Comparison of ENCODE assay signal across 12 cellular contexts in genomic region chr2:160910681-160911080, GRCh38.
A peak's percentile ranks its signal among the peaks of the same experiment; 100 is the strongest.
DNase-seq lines count a peak whose midpoint lies in the region; ATAC-seq lines count a peak whose summit lies in the region.
"Had no signal": no experiment of that assay in that cellular context is flagged by ENCODE, and none has a peak within 500 bp of the region (broad histone marks: within the 10 kb centered on the region; RNA-seq: fewer than 3 reads in every experiment).

No MANE protein-coding gene starts in this region.

- no peaks in the 10 kb centered on the region for H3K4me1 Mint-ChIP-seq in CD8-positive, alpha-beta memory T cell
- no peaks in the 10 kb centered on the region for H3K4me1 Mint-ChIP-seq in stimulated activated memory B cell treated with anti-CD40 and anti-IgM and Interleukin-4, amounts not matched to agents 10 μg/mL and 1 μg/mL and 100 μg/mL, for 72 hours

- H3K4me3 Mint-ChIP-seq in CD8-positive, alpha-beta memory T cell = no peak overlapping the region
- H3K4me3 Mint-ChIP-seq in stimulated activated memory B cell treated with anti-CD40 and anti-IgM and Interleukin-4, amounts not matched to agents 10 μg/mL and 1 μg/mL and 100 μg/mL, for 72 hours = no peak overlapping the region
- H3K4me3 Mint-ChIP-seq: activated naive CD4-positive, alpha-beta T cell treated with anti-CD3 and anti-CD28 coated beads for 36 hours had no signal

- H3K9me3 ChIP-seq in right cardiac atrium (ENCODE audit: control insufficient read depth, low read length) = no peaks in the 10 kb centered on the region
- no peaks in the 10 kb centered on the region for H3K9me3 ChIP-seq in skeletal muscle satellite cell (replicated peaks; ENCODE audit: low read length)
- no peaks in the 10 kb centered on the region for H3K9me3 ChIP-seq in CD8-positive, alpha-beta memory T cell (ENCODE audit: low read length)
- H3K9me3 ChIP-seq: psoas muscle had no signal

- H3K27ac Mint-ChIP-seq in CD8-positive, alpha-beta memory T cell = no peak overlapping the region
- no peak overlapping the region for H3K27ac Mint-ChIP-seq in stimulated activated memory B cell treated with anti-CD40 and anti-IgM and Interleukin-4, amounts not matched to agents 10 μg/mL and 1 μg/mL and 100 μg/mL, for 72 hours
- H3K27ac Mint-ChIP-seq: activated naive CD4-positive, alpha-beta T cell treated with anti-CD3 and anti-CD28 coated beads for 36 hours had no signal

- WGBS in right cardiac atrium = 20% methylated on average over 2 of the region's 2 CpGs

- DNase-seq in GM04504 (ENCODE audit: low read depth) = peak; percentile 87
- peak; percentile 11 for DNase-seq in brain pericyte (ENCODE audit: low read depth, low spot score)
- no peak for DNase-seq in right cardiac atrium
- DNase-seq in CD8-positive, alpha-beta memory T cell = no peak
- DNase-seq in ecto neural progenitor cell (ENCODE audit: low spot score) = no peak
- DNase-seq: activated CD4-positive, alpha-beta T cell treated with anti-CD3 and anti-CD28 coated beads, Interleukin-2, amount 50 U/mL, for 1 hour; activated naive CD4-positive, alpha-beta T cell treated with anti-CD3 and anti-CD28 coated beads for 36 hours; NCI-H1105; psoas muscle had no signal

- H3K27me3 ChIP-seq in right cardiac atrium (ENCODE audit: control insufficient read depth, insufficient read depth) = no peaks in the 10 kb centered on the region
- H3K27me3 ChIP-seq in skeletal muscle satellite cell (ENCODE audit: control insufficient read depth, insufficient read depth, low read length) = no peaks in the 10 kb centered on the region
- H3K27me3 ChIP-seq in CD8-positive, alpha-beta memory T cell (ENCODE audit: insufficient read depth, low read length, poor library complexity, severe bottlenecking) = no peaks in the 10 kb centered on the region

- no peaks in the 10 kb centered on the region for H3K36me3 ChIP-seq in skeletal muscle satellite cell (ENCODE audit: insufficient read depth, low read length)
- no peaks in the 10 kb centered on the region for H3K36me3 ChIP-seq in CD8-positive, alpha-beta memory T cell (ENCODE audit: insufficient read depth, low read length)

- CTCF ChIA-PET in CD8-positive, alpha-beta memory T cell (lab: Charles Lee) = no interaction called here

- peak overlapping the region; percentile 19 for H3K4me2 ChIP-seq in skeletal muscle satellite cell (ENCODE audit: low read length)

- H3K36me3 Mint-ChIP-seq in CD8-positive, alpha-beta memory T cell = peaks cover 0 to 4% (median 0%) of the 10 kb centered on the region in 3 donors
- H3K36me3 Mint-ChIP-seq in stimulated activated memory B cell treated with anti-CD40 and anti-IgM and Interleukin-4, amounts not matched to agents 10 μg/mL and 1 μg/mL and 100 μg/mL, for 72 hours = no peaks in the 10 kb centered on the region

- H3K27me3 Mint-ChIP-seq in CD8-positive, alpha-beta memory T cell = no peaks in the 10 kb centered on the region
- H3K27me3 Mint-ChIP-seq in stimulated activated memory B cell treated with anti-CD40 and anti-IgM and Interleukin-4, amounts not matched to agents 10 μg/mL and 1 μg/mL and 100 μg/mL, for 72 hours = peaks cover 19% of the 10 kb centered on the region

- POLR2A ChIA-PET in CD8-positive, alpha-beta memory T cell (lab: Charles Lee) = no interaction called here

- intact Hi-C loops in right cardiac atrium (cut with DNase I) = no loop called here

- no peak overlapping the region for H3K4me3 ChIP-seq in right cardiac atrium (ENCODE audit: low read length)
- H3K4me3 ChIP-seq in skeletal muscle satellite cell (ENCODE audit: low read length) = no peak overlapping the region
- H3K4me3 ChIP-seq in CD8-positive, alpha-beta memory T cell (ENCODE audit: low read length) = no peak overlapping the region
- H3K4me3 ChIP-seq: psoas muscle had no signal

- peak; percentile 81 to 95 for ATAC-seq in right cardiac atrium
- no peak for ATAC-seq in HG02610 (IDR thresholded peaks at IDR 0.05; ENCODE audit: unreplicated experiment)
- ATAC-seq in stimulated activated memory B cell treated with anti-CD40 and anti-IgM and Interleukin-4, amounts not matched to agents 10 μg/mL and 1 μg/mL and 100 μg/mL, for 72 hours = no peak
- ATAC-seq: psoas muscle had no signal

- H3K9ac ChIP-seq in skeletal muscle satellite cell (ENCODE audit: low read depth, low read length) = peak overlapping the region; percentile 48

- H3K27ac ChIP-seq in right cardiac atrium (ENCODE audit: low read length) = no peak overlapping the region
- H3K27ac ChIP-seq in CD8-positive, alpha-beta memory T cell (ENCODE audit: low read depth, low read length) = no peak overlapping the region
- H3K27ac ChIP-seq: psoas muscle had no signal

- H3K4me1 ChIP-seq in right cardiac atrium (ENCODE audit: control insufficient read depth, insufficient read depth, low read length) (no peaks in the 10 kb centered on the region), skeletal muscle satellite cell (ENCODE audit: control insufficient read depth, insufficient read depth, low read length) (peaks cover 21% of the 10 kb centered on the region)
- H3K4me1 ChIP-seq in CD8-positive, alpha-beta memory T cell (ENCODE audit: insufficient read depth, low read length) = no peaks in the 10 kb centered on the region
- H3K4me1 ChIP-seq: psoas muscle had no signal

- no peaks in the 10 kb centered on the region for H3K9me3 Mint-ChIP-seq in CD8-positive, alpha-beta memory T cell
- peaks cover 3% of the 10 kb centered on the region for H3K9me3 Mint-ChIP-seq in stimulated activated memory B cell treated with anti-CD40 and anti-IgM and Interleukin-4, amounts not matched to agents 10 μg/mL and 1 μg/mL and 100 μg/mL, for 72 hours
- H3K9me3 Mint-ChIP-seq: activated naive CD4-positive, alpha-beta T cell treated with anti-CD3 and anti-CD28 coated beads for 36 hours had no signal

Comparison
In these comparisons a context has a peak if more than half of its experiments do, and no peak if none do; other contexts are left out.
1. DNase-seq: peak in GM04504 (single experiment) and brain pericyte (single experiment); none in right cardiac atrium (0 of 3), CD8-positive, alpha-beta memory T cell (0 of 5) and ecto neural progenitor cell (single experiment).
2. ATAC-seq: peak in right cardiac atrium (2 of 2); none in HG02610 (single experiment) and stimulated activated memory B cell treated with anti-CD40 and anti-IgM and Interleukin-4, amounts not matched to agents 10 μg/mL and 1 μg/mL and 100 μg/mL, for 72 hours (single experiment).